13 cellular contexts compared by ENCODE assay signal in genomic region chr5:14588758-14589543, GRCh38. TPM values are rescaled to one million over a fixed set of nuclear protein-coding genes. Genes with fewer than 3 reads are reported as not detected.
DNase-seq lines count a peak whose midpoint lies in the region; ATAC-seq and TF ChIP-seq lines count a peak whose summit lies in the region.
"Had no signal": no experiment of that assay in that cellular context is flagged by ENCODE, and none has a peak within 500 bp of the region (broad histone marks: within the 10 kb centered on the region; RNA-seq: fewer than 3 reads in every experiment).

No MANE protein-coding gene starts in this region.

- H2AFZ ChIP-seq in IMR-90 (replicated peaks; ENCODE audit: low read length, poor library complexity): peak overlapping the region; percentile 45

- POLR2A ChIA-PET in IMR-90 (lab: Charles Lee; ENCODE audit: unreplicated experiment): no interaction called here

- no peak overlapping the region for H3K4me3 Mint-ChIP-seq in CD4-positive, CD25-positive, alpha-beta regulatory T cell
- no peak overlapping the region for H3K4me3 Mint-ChIP-seq in activated naive CD8-positive, alpha-beta T cell treated with anti-CD3 and anti-CD28 coated beads for 36 hours
- no peak overlapping the region for H3K4me3 Mint-ChIP-seq in mesothelial cell of epicardium
- H3K4me3 Mint-ChIP-seq: stimulated activated naive B cell treated with anti-CD40 and anti-IgM and Interleukin-4, amounts not matched to agents 10 μg/mL and 1 μg/mL and 100 μg/mL, for 72 hours had no signal

- peaks cover 66% of the 10 kb centered on the region for H3K4me1 ChIP-seq in CD4-positive, CD25-positive, alpha-beta regulatory T cell (ENCODE audit: control insufficient read depth, insufficient read depth, low read length, poor library complexity, severe bottlenecking)
- H3K4me1 ChIP-seq in IMR-90 (ENCODE audit: control insufficient read depth, insufficient read depth, low read length): no peaks in the 10 kb centered on the region
- H3K4me1 ChIP-seq in mucosa of rectum (ENCODE audit: control insufficient read depth in 2 of 2, insufficient read depth in 2 of 2, low read length in 2 of 2): peaks cover 28 to 56% of the 10 kb centered on the region in 2 donors
- H3K4me1 ChIP-seq in effector memory CD4-positive, alpha-beta T cell (ENCODE audit: control insufficient read depth, insufficient read depth, low read length, poor library complexity, severe bottlenecking): peaks cover 11% of the 10 kb centered on the region

- H2BK20ac ChIP-seq in IMR-90 (ENCODE audit: low read depth, low read length): no peak overlapping the region

- no peak overlapping the region for H3K14ac ChIP-seq in IMR-90 (replicated peaks; ENCODE audit: low read depth, low read length)

- H3K36me3 ChIP-seq in CD4-positive, CD25-positive, alpha-beta regulatory T cell (ENCODE audit: control insufficient read depth, insufficient read depth, low read length): peaks cover 2% of the 10 kb centered on the region
- H3K36me3 ChIP-seq in IMR-90 (ENCODE audit: control insufficient read depth, insufficient read depth, low read length) (no peaks in the 10 kb centered on the region), mucosa of rectum (ENCODE audit: control insufficient read depth in 2 of 2, insufficient read depth in 2 of 2, low read length in 2 of 2) (no peaks in the 10 kb centered on the region)
- no peaks in the 10 kb centered on the region for H3K36me3 ChIP-seq in effector memory CD4-positive, alpha-beta T cell (ENCODE audit: control insufficient read depth, insufficient read depth, low read length)
- H3K36me3 ChIP-seq: BLaER1 treated with 17β-estradiol and CSF1 and Interleukin-3, amounts not matched to agents 10 nM and 100 nM had no signal

- no peak overlapping the region for H4K91ac ChIP-seq in IMR-90 (ENCODE audit: insufficient read depth, low read depth, low read length)

- H3K4ac ChIP-seq in IMR-90 (ENCODE audit: low read depth, low read length): no peak overlapping the region

- TF ChIP-seq POLR2A in IMR-90 (IDR thresholded peaks at IDR 0.05; ENCODE audit: low read depth, low read length): no peak

- H3K4me1 Mint-ChIP-seq in CD4-positive, CD25-positive, alpha-beta regulatory T cell: peaks cover 32 to 97% (median 80%) of the 10 kb centered on the region in 4 donors
- H3K4me1 Mint-ChIP-seq in activated naive CD8-positive, alpha-beta T cell treated with anti-CD3 and anti-CD28 coated beads for 36 hours: peaks cover 77% of the 10 kb centered on the region
- no peaks in the 10 kb centered on the region for H3K4me1 Mint-ChIP-seq in mesothelial cell of epicardium

- peak overlapping the region; percentile 34 to 92 (median 90) for H3K27ac Mint-ChIP-seq in CD4-positive, CD25-positive, alpha-beta regulatory T cell
- H3K27ac Mint-ChIP-seq in activated naive CD8-positive, alpha-beta T cell treated with anti-CD3 and anti-CD28 coated beads for 36 hours: peak overlapping the region; percentile 9
- no peak overlapping the region for H3K27ac Mint-ChIP-seq in mesothelial cell of epicardium
- H3K27ac Mint-ChIP-seq: stimulated activated naive B cell treated with anti-CD40 and anti-IgM and Interleukin-4, amounts not matched to agents 10 μg/mL and 1 μg/mL and 100 μg/mL, for 72 hours had no signal

- no peak overlapping the region for H2AK5ac ChIP-seq in IMR-90 (ENCODE audit: low read depth, low read length)

- in situ Hi-C loops in IMR-90 (cut with MboI; ENCODE audit: low sequenced_read_pairs): no loop called here

- H3K27me3 ChIP-seq in CD4-positive, CD25-positive, alpha-beta regulatory T cell (ENCODE audit: control insufficient read depth, insufficient read depth, low read length): no peaks in the 10 kb centered on the region
- H3K27me3 ChIP-seq in IMR-90 (ENCODE audit: control insufficient read depth, insufficient read depth, low read length) (peaks cover 33% of the 10 kb centered on the region), mucosa of rectum (ENCODE audit: control insufficient read depth in 2 of 2, insufficient read depth in 2 of 2, low read length in 2 of 2) (no peaks in the 10 kb centered on the region)
- no peaks in the 10 kb centered on the region for H3K27me3 ChIP-seq in effector memory CD4-positive, alpha-beta T cell (replicated peaks; ENCODE audit: control insufficient read depth, insufficient read depth, low read length, poor library complexity, severe bottlenecking)

- H3K9ac ChIP-seq in IMR-90 (ENCODE audit: low read depth, low read length): no peak overlapping the region
- peak overlapping the region in 1 of 2 donors; percentile 45 for H3K9ac ChIP-seq in mucosa of rectum (ENCODE audit: low read depth in 1 of 2, low read length in 2 of 2)
- H3K9ac ChIP-seq: BLaER1 treated with 17β-estradiol and CSF1 and Interleukin-3, amounts not matched to agents 10 nM and 100 nM had no signal

- no peak overlapping the region for H3K4me2 ChIP-seq in IMR-90 (ENCODE audit: low read depth, low read length)

- H3K23ac ChIP-seq in IMR-90 (ENCODE audit: low read depth, low read length): no peak overlapping the region

- no peak overlapping the region for H3K27ac ChIP-seq in CD4-positive, CD25-positive, alpha-beta regulatory T cell (ENCODE audit: insufficient read depth, low read length, poor library complexity, severe bottlenecking)
- H3K27ac ChIP-seq in IMR-90 (ENCODE audit: insufficient read depth, low read length): no peak overlapping the region
- H3K27ac ChIP-seq in mucosa of rectum (ENCODE audit: low read depth in 2 of 2, low read length in 2 of 2): peak overlapping the region; percentile 20 to 62
- no peak overlapping the region for H3K27ac ChIP-seq in effector memory CD4-positive, alpha-beta T cell (ENCODE audit: insufficient read depth, low read length, poor library complexity, severe bottlenecking)

- H2BK5ac ChIP-seq in IMR-90 (ENCODE audit: low read depth, low read length, poor library complexity, severe bottlenecking): no peak overlapping the region

- peaks cover 4% of the 10 kb centered on the region for H3K27me3 Mint-ChIP-seq in CD4-positive, CD25-positive, alpha-beta regulatory T cell
- H3K27me3 Mint-ChIP-seq in activated naive CD8-positive, alpha-beta T cell treated with anti-CD3 and anti-CD28 coated beads for 36 hours: no peaks in the 10 kb centered on the region
- peaks cover 59% of the 10 kb centered on the region for H3K27me3 Mint-ChIP-seq in mesothelial cell of epicardium (ENCODE audit: low read depth)

- DNase-seq in CD4-positive, CD25-positive, alpha-beta regulatory T cell: no peak
- DNase-seq in IMR-90 (no peak), NCI-H82 treated with DMSO at 0.1 percent for 48 hours (lab: John Stamatoyannopoulos, UW; ENCODE audit: unreplicated experiment) (no peak), mesothelial cell of epicardium (ENCODE audit: low spot score in 2 of 2, unreplicated experiment in 2 of 2) (no peak)
- no peak for DNase-seq in activated naive CD8-positive, alpha-beta T cell treated with anti-CD3 and anti-CD28 coated beads for 36 hours
- no peak for DNase-seq in effector memory CD4-positive, alpha-beta T cell
- DNase-seq: NCI-H2171 treated with DMSO at 0.1 percent for 48 hours; stimulated activated naive B cell treated with anti-CD40 and anti-IgM and Interleukin-4, amounts not matched to agents 10 μg/mL and 1 μg/mL and 100 μg/mL, for 72 hours; T-helper 9 cell had no signal

- WGBS in IMR-90 (ENCODE audit: extremely low coverage in 2 of 2, insufficient read length in 1 of 2), 2 experiments: 40% methylated on average over 1 of the region's 10 CpGs; no CpG with 5 or more reads in 1 of the 2 experiments

- no TSS peak for BruUV-seq in IMR-90 (replicated peaks; lab: Mats Ljungman, UMichigan)

- no peak overlapping the region for H2AK9ac ChIP-seq in IMR-90 (replicated peaks; ENCODE audit: low read depth, low read length, poor library complexity)

- H3K18ac ChIP-seq in IMR-90 (ENCODE audit: low read depth, low read length): no peak overlapping the region

- H3K36me3 Mint-ChIP-seq in CD4-positive, CD25-positive, alpha-beta regulatory T cell: peaks cover 5% of the 10 kb centered on the region
- H3K36me3 Mint-ChIP-seq in activated naive CD8-positive, alpha-beta T cell treated with anti-CD3 and anti-CD28 coated beads for 36 hours: peaks cover 47% of the 10 kb centered on the region
- no peaks in the 10 kb centered on the region for H3K36me3 Mint-ChIP-seq in mesothelial cell of epicardium

- no peak overlapping the region for H4K8ac ChIP-seq in IMR-90 (ENCODE audit: low read depth in 2 of 2, low read length in 2 of 2)

- H3K4me3 ChIP-seq in CD4-positive, CD25-positive, alpha-beta regulatory T cell (ENCODE audit: low read depth, low read length): no peak overlapping the region
- H3K4me3 ChIP-seq in IMR-90 (ENCODE audit: insufficient read depth, low read depth, low read length) (no peak overlapping the region), mucosa of rectum (ENCODE audit: low read length in 2 of 2) (no peak overlapping the region)
- no peak overlapping the region for H3K4me3 ChIP-seq in effector memory CD4-positive, alpha-beta T cell (ENCODE audit: insufficient read depth, low read depth, low read length, poor library complexity, severe bottlenecking)
- H3K4me3 ChIP-seq: BLaER1 treated with 17β-estradiol and CSF1 and Interleukin-3, amounts not matched to agents 10 nM and 100 nM; coronary artery had no signal

- no peak overlapping the region for H2BK15ac ChIP-seq in IMR-90 (ENCODE audit: low read depth, low read length)

- dilution Hi-C loops in IMR-90 (cut with HindIII; ENCODE audit: low sequenced_read_pairs, unreplicated experiment): no loop called here

- no peak for ATAC-seq in CD4-positive, CD25-positive, alpha-beta regulatory T cell (ENCODE audit: low read depth in 2 of 2)
- ATAC-seq in IMR-90 (ENCODE audit: low read depth) (no peak), GM18868 (IDR thresholded peaks at IDR 0.05; ENCODE audit: unreplicated experiment) (no peak)

- TF ChIP-seq CTCF in IMR-90 (conservative IDR thresholded peaks at IDR 0.05; ENCODE audit: low read depth, low read length): no peak
- TF ChIP-seq CTCF in mesothelial cell of epicardium (IDR thresholded peaks at IDR 0.05; ENCODE audit: unreplicated experiment): no peak

- no peak overlapping the region for H4K5ac ChIP-seq in IMR-90 (ENCODE audit: low read depth, low read length)

- no peak for TF ChIP-seq RAD21 in IMR-90 (IDR thresholded peaks at IDR 0.05; ENCODE audit: low read length)

- no peaks in the 10 kb centered on the region for H3K79me1 ChIP-seq in IMR-90 (ENCODE audit: low read depth in 1 of 2, low read length in 2 of 2)

- no peaks in the 10 kb centered on the region for H3K9me3 ChIP-seq in CD4-positive, CD25-positive, alpha-beta regulatory T cell (ENCODE audit: control insufficient read depth in 2 of 2, low read length in 2 of 2)
- H3K9me3 ChIP-seq in IMR-90 (ENCODE audit: control insufficient read depth, insufficient read depth, low read length) (0 out of 2 replicates have a peak, but pooled peaks cover 2% of the 10 kb centered on the region), mucosa of rectum (ENCODE audit: control insufficient read depth in 2 of 2, low read length in 2 of 2) (peaks cover 0 to 2% of the 10 kb centered on the region in 2 donors)
- H3K9me3 ChIP-seq in effector memory CD4-positive, alpha-beta T cell (ENCODE audit: control insufficient read depth, low read length): no peaks in the 10 kb centered on the region

- H3K56ac ChIP-seq in IMR-90 (ENCODE audit: extremely low read depth, insufficient read depth, low read length): no peak overlapping the region

- intact Hi-C loops in IMR-90 (cut with micrococcal nuclease): no loop called here

- 0 out of 2 replicates have a peak, but pooled peaks cover 2% of the 10 kb centered on the region for H3K9me1 ChIP-seq in IMR-90 (ENCODE audit: insufficient read depth, low read length)

- H3K9me3 Mint-ChIP-seq in CD4-positive, CD25-positive, alpha-beta regulatory T cell: no peaks in the 10 kb centered on the region
- peaks cover 6% of the 10 kb centered on the region for H3K9me3 Mint-ChIP-seq in activated naive CD8-positive, alpha-beta T cell treated with anti-CD3 and anti-CD28 coated beads for 36 hours
- peaks cover 4% of the 10 kb centered on the region for H3K9me3 Mint-ChIP-seq in mesothelial cell of epicardium

- CTCF ChIA-PET in IMR-90 (lab: Yijun Ruan, JAX): no interaction called here

- H4K20me1 ChIP-seq in IMR-90 (ENCODE audit: insufficient read depth, low read length): 0 out of 2 replicates have a peak, but pooled peaks cover 3% of the 10 kb centered on the region
- H4K20me1 ChIP-seq: BLaER1 treated with 17β-estradiol and CSF1 and Interleukin-3, amounts not matched to agents 10 nM and 100 nM had no signal

- no peak overlapping the region for H2BK120ac ChIP-seq in IMR-90 (ENCODE audit: low read depth, low read length)

RNA-seq across cellular contexts. Expression of gene OTULINL, which starts 7.4 kb away (rescaled TPM):
- 47.1 TPM for total RNA-seq in CD4-positive, CD25-positive, alpha-beta regulatory T cell
- polyA plus RNA-seq in CD4-positive, CD25-positive, alpha-beta regulatory T cell: 10 to 100 TPM; 41.5 to 69.4 (median 51.9) TPM
- total RNA-seq in IMR-90 (2012; rRNA removed) (0.18 and 0.28 TPM in 2 replicates), mesothelial cell of epicardium (3.0 to 6.6 TPM (median 3.8 TPM) in 3 replicates)
- 0.06 and 0.09 TPM in 2 replicates for polyA plus RNA-seq in IMR-90 (2012; rRNA removed)
- polyA plus RNA-seq in IMR-90 (2012; cell fraction: cytosol; rRNA removed): 0.02 and 0.04 TPM in 2 replicates
- polyA plus RNA-seq in IMR-90 (2012; cell fraction: nucleus; rRNA removed; ENCODE audit: low replicate concordance): 0.01 and 0.10 TPM in 2 replicates
- total RNA-seq in activated naive CD8-positive, alpha-beta T cell treated with anti-CD3 and anti-CD28 coated beads for 36 hours: 10 to 100 TPM; 20.8 to 27.3 TPM

Comparison
In these comparisons a context has a peak if more than half of its experiments do, and no peak if none do; other contexts are left out.
1. H3K27ac ChIP-seq: peak in mucosa of rectum (2 of 2); none in CD4-positive, CD25-positive, alpha-beta regulatory T cell (single experiment), IMR-90 (single experiment) and effector memory CD4-positive, alpha-beta T cell (single experiment).